In the genomic region with DNA sequence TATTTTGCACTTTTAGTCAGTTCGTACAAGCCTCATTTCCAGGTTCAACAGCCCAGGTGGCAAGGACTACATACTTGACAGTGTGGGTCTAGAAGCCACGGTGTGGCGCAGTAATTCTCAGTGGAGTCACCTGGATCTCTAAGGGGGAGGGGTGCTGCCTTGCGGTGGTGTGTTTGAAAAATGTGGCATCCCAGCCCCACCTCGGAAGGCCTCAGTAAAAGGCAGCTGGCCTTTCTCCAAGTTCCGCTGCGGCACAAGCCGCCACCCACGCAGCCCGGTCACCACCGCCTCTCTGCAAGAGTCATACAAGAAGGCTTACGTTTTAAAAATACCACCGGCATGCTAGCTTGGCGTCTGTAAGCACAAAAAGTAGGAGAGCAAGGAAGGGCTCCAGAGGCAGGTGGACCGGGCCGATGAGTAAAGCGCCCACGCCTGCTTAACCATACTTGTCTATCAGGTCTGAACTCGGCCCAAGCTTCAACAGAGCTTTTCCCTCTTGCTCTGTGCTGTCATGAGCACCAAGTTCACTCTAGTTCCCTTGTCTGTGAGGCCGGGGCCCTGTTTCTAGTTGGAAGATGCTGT, we compare ENCODE assay signal across 8 cellular contexts. TPM values are rescaled to one million over a fixed set of nuclear protein-coding genes. Genes with fewer than 3 reads are reported as not detected.
A peak's percentile ranks its signal among the peaks of the same experiment; 100 is the strongest.
DNase-seq lines count a peak whose midpoint lies in the region; ATAC-seq and TF ChIP-seq lines count a peak whose summit lies in the region.

No MANE protein-coding gene starts in this region.

- H3K4me1 Mint-ChIP-seq in Calu3 (ENCODE audit: low read depth, unreplicated experiment), result peaks cover 95% of the 10 kb centered on the region
- peaks cover 23% of the 10 kb centered on the region for H3K4me1 Mint-ChIP-seq in T-helper 2 cell treated with Interferon-gamma antibody and Interleukin-4, amounts not matched to agents 5 μg/mL and 100 μg/mL, for 36 hours (ENCODE audit: low read depth)

- TF ChIP-seq CTCF in Calu3 (IDR thresholded peaks at IDR 0.05; ENCODE audit: unreplicated experiment), result no peak

- H3K9me3 Mint-ChIP-seq in Calu3 (ENCODE audit: low read depth, unreplicated experiment), result no peaks in the 10 kb centered on the region
- H3K9me3 Mint-ChIP-seq in T-helper 2 cell treated with Interferon-gamma antibody and Interleukin-4, amounts not matched to agents 5 μg/mL and 100 μg/mL, for 36 hours, result no peaks in the 10 kb centered on the region

- peak overlapping the region; percentile 80 for H3K27ac Mint-ChIP-seq in Calu3 (ENCODE audit: unreplicated experiment)
- H3K27ac Mint-ChIP-seq in T-helper 2 cell treated with Interferon-gamma antibody and Interleukin-4, amounts not matched to agents 5 μg/mL and 100 μg/mL, for 36 hours, result peak overlapping the region; percentile 29

- peaks cover 11% of the 10 kb centered on the region for H3K36me3 Mint-ChIP-seq in Calu3 (ENCODE audit: insufficient read depth, unreplicated experiment)
- H3K36me3 Mint-ChIP-seq in T-helper 2 cell treated with Interferon-gamma antibody and Interleukin-4, amounts not matched to agents 5 μg/mL and 100 μg/mL, for 36 hours (ENCODE audit: low read depth), result no peaks in the 10 kb centered on the region

- BruUV-seq in Calu3 (replicated peaks; lab: Mats Ljungman, UMichigan), result no TSS peak

- peak overlapping the region; percentile 64 for H3K4me3 Mint-ChIP-seq in Calu3 (ENCODE audit: low read depth, unreplicated experiment)
- peak overlapping the region; percentile 65 for H3K4me3 Mint-ChIP-seq in T-helper 2 cell treated with Interferon-gamma antibody and Interleukin-4, amounts not matched to agents 5 μg/mL and 100 μg/mL, for 36 hours

- H3K27me3 Mint-ChIP-seq in Calu3 (ENCODE audit: unreplicated experiment), result no peaks in the 10 kb centered on the region
- H3K27me3 Mint-ChIP-seq in T-helper 2 cell treated with Interferon-gamma antibody and Interleukin-4, amounts not matched to agents 5 μg/mL and 100 μg/mL, for 36 hours (ENCODE audit: low read depth), result peaks cover 22% of the 10 kb centered on the region

- intact Hi-C loops in Calu3 (cut with micrococcal nuclease; ENCODE audit: unreplicated experiment), result loop anchor here (1.0 to 2.0 kb wide), 2 partner anchors 47 to 170 kb away; no protein-coding TSS in a partner anchor

- peak; percentile 92 for DNase-seq in Calu3
- peak; percentile 96 for DNase-seq in HT1080 (ENCODE audit: low read depth)
- DNase-seq in T-helper 2 cell treated with Interferon-gamma antibody and Interleukin-4, amounts not matched to agents 5 μg/mL and 100 μg/mL, for 36 hours (ENCODE audit: low spot score), result peak; percentile 89
- DNase-seq in anterior cingulate cortex (lab: John Stamatoyannopoulos, UW), result peak in 31 of 58 donors; percentile 14 to 71 (median 34)
- DNase-seq in kidney glomerular epithelial cell (lab: John Stamatoyannopoulos, UW), result peak; percentile 92
- DNase-seq in stimulated activated CD4-positive, alpha-beta T cell treated with anti-CD3 and anti-CD28 coated beads, Interleukin-4, amount 100 ng/mL, for 4 hours, result peak; percentile 76 to 83
- no peak for DNase-seq in cerebellar nuclear complex (lab: John Stamatoyannopoulos, UW)

- CTCF ChIA-PET in Calu3 (lab: Charles Lee), result interaction anchor here (0.7 to 1.5 kb wide), 12 partner anchors 8 to 170 kb away, joined by 3 to 10 read pairs (median 4); partner anchors contain the start of gene SPRED2

- ATAC-seq in GM21423 (IDR thresholded peaks at IDR 0.05; ENCODE audit: unreplicated experiment), result peak; percentile 79

RNA-seq across cellular contexts. Expression of gene SPRED2, which starts 49.5 kb away (rescaled TPM):
- total RNA-seq in Calu3 (2022), result 28.9 and 33.3 TPM in 2 replicates
- 15.4 and 25.8 TPM in 2 replicates for total RNA-seq in HT1080 (2014; rRNA removed; shearing (Covaris generic))
- polyA plus RNA-seq in HT1080 (2015; cell fraction: cytosol; rRNA removed), result 36.5 and 43.2 TPM in 2 replicates
- 32.4 and 33.7 TPM in 2 replicates for polyA plus RNA-seq in HT1080 (2015; cell fraction: nucleus; rRNA removed)

Comparison
In these comparisons a context has a peak if more than half of its experiments do, and no peak if none do; other contexts are left out.
1. DNase-seq: peak in Calu3 (single experiment), HT1080 (single experiment), T-helper 2 cell treated with Interferon-gamma antibody and Interleukin-4, amounts not matched to agents 5 μg/mL and 100 μg/mL, for 36 hours (single experiment), anterior cingulate cortex (31 of 58), kidney glomerular epithelial cell (single experiment) and stimulated activated CD4-positive, alpha-beta T cell treated with anti-CD3 and anti-CD28 coated beads, Interleukin-4, amount 100 ng/mL, for 4 hours (2 of 2); none in cerebellar nuclear complex (0 of 2).